ENCODE assay signal across 1 cellular context in genomic region chr4:107772269-107772668, GRCh38. TPM values are rescaled to one million over a fixed set of nuclear protein-coding genes. Genes with fewer than 3 reads are reported as not detected.
"Had no signal": no experiment of that assay in that cellular context is flagged by ENCODE, and none has a peak within 500 bp of the region (broad histone marks: within the 10 kb centered on the region; RNA-seq: fewer than 3 reads in every experiment).

No MANE protein-coding gene starts in this region.

RNA-seq across cellular contexts. Expression of gene SGMS2, which starts 52.5 kb away (rescaled TPM):
- total RNA-seq: G401 had no signal
